In genomic region chr6:44172759-44173500, GRCh38 we compare ENCODE assay signal across 1 cellular context.
TF ChIP-seq lines count a peak whose summit lies in the region.

No MANE protein-coding gene starts in this region.

TF ChIP-seq in K562, 482 proteins besides CTCF, POLR2A, EP300 and RAD21 (continues in another document):
- TF ChIP-seq HDAC3 (IDR thresholded peaks at IDR 0.05; ENCODE audit: borderline replicate concordance, partially characterized antibody) = no peak
- TF ChIP-seq ELK1 (CRISPR knock-in tag; IDR thresholded peaks at IDR 0.05) = no peak
- no peak for TF ChIP-seq MTF1 (CRISPR knock-in tag; IDR thresholded peaks at IDR 0.05; ENCODE audit: borderline replicate concordance)
- peak; percentile 95 for TF ChIP-seq SMC3 (conservative IDR thresholded peaks at IDR 0.05; ENCODE audit: insufficient read depth, low read depth, low read length)
- TF ChIP-seq FOXA3 (CRISPR knock-in tag; conservative IDR thresholded peaks at IDR 0.05 in 1 of 2, IDR thresholded peaks at IDR 0.05 in 1 of 2) = no peak
- TF ChIP-seq C11orf30 (IDR thresholded peaks at IDR 0.05; ENCODE audit: low read depth) = no peak
- TF ChIP-seq THAP7 (CRISPR knock-in tag; IDR thresholded peaks at IDR 0.05) = no peak
- TF ChIP-seq TCF7 (IDR thresholded peaks at IDR 0.05; ENCODE audit: borderline replicate concordance) = no peak
- TF ChIP-seq ETV5 (CRISPR knock-in tag; IDR thresholded peaks at IDR 0.05; ENCODE audit: low read depth) = 0 out of 2 replicates have a peak, but pooled peaks have one; percentile 12
- TF ChIP-seq RFX7 (CRISPR knock-in tag; IDR thresholded peaks at IDR 0.05) = no peak
- no peak for TF ChIP-seq CHD1 (IDR thresholded peaks at IDR 0.05; ENCODE audit: low read length)
- peak; percentile 81; the same call in 1 of the 2 replicates for TF ChIP-seq XRCC5 (IDR thresholded peaks at IDR 0.05; ENCODE audit: low read depth, low read length)
- TF ChIP-seq JUND (IDR thresholded peaks at IDR 0.05; ENCODE audit: borderline replicate concordance, low read depth, low read length) = peak; percentile 76; the same call in 1 of the 2 replicates
- TF ChIP-seq JUND (tag; IDR thresholded peaks at IDR 0.05; ENCODE audit: borderline replicate concordance, low read depth, low read length) = peak; percentile 71; the same call in 2 of the 3 replicates
- no peak for TF ChIP-seq FUS (optimal IDR thresholded peaks at IDR 0.05; ENCODE audit: low read depth, low read length)
- no peak for TF ChIP-seq ZFPM2 (CRISPR knock-in tag; IDR thresholded peaks at IDR 0.05)
- peak in 1 of 2 experiments; percentile 85; a peak in 2 of 4 replicates for TF ChIP-seq RCOR1 (IDR thresholded peaks at IDR 0.05; ENCODE audit: borderline replicate concordance in 1 of 2, low read depth in 2 of 2, low read length in 2 of 2)
- TF ChIP-seq DEAF1 (CRISPR knock-in tag; IDR thresholded peaks at IDR 0.05) = peak; percentile 95
- peak; percentile 68 for TF ChIP-seq ZNF263 (CRISPR knock-in tag; IDR thresholded peaks at IDR 0.05; ENCODE audit: borderline replicate concordance)
- TF ChIP-seq PKNOX1 (IDR thresholded peaks at IDR 0.05) = peak; percentile 34
- TF ChIP-seq ZFP36 (IDR thresholded peaks at IDR 0.05; ENCODE audit: low read depth, low read length, partially characterized antibody) = peak; percentile 6
- peak; percentile 68; the same call in 1 of the 2 replicates for TF ChIP-seq KLF13 (tag; IDR thresholded peaks at IDR 0.05; ENCODE audit: borderline replicate concordance, low read depth)
- no peak for TF ChIP-seq ZNF12 (CRISPR knock-in tag; IDR thresholded peaks at IDR 0.05)
- TF ChIP-seq ARID1B (IDR thresholded peaks at IDR 0.05) = 0 out of 2 replicates have a peak, but pooled peaks have one; percentile 32
- peak; percentile 90 for TF ChIP-seq RB1 (IDR thresholded peaks at IDR 0.05; ENCODE audit: low read depth)
- no peak for TF ChIP-seq MXD1 (CRISPR knock-in tag; IDR thresholded peaks at IDR 0.05; ENCODE audit: borderline replicate concordance, poor library complexity, severe bottlenecking)
- TF ChIP-seq MEIS2 (IDR thresholded peaks at IDR 0.05; ENCODE audit: partially characterized antibody) = peak; percentile 48
- TF ChIP-seq HDAC1 (IDR thresholded peaks at IDR 0.05) = peak in 1 of 2 experiments; percentile 57; a peak in 1 of 4 replicates
- no peak for TF ChIP-seq KHSRP (IDR thresholded peaks at IDR 0.05)
- TF ChIP-seq NONO (IDR thresholded peaks at IDR 0.05; ENCODE audit: low read depth in 2 of 2, low read length in 1 of 2) = peak in 1 of 2 experiments; percentile 63; a peak in 1 of 4 replicates
- no peak for TF ChIP-seq NR0B1 (IDR thresholded peaks at IDR 0.05; ENCODE audit: partially characterized antibody)
- no peak for TF ChIP-seq CAMTA2 (CRISPR knock-in tag; conservative IDR thresholded peaks at IDR 0.05)
- no peak for TF ChIP-seq CSDE1 (IDR thresholded peaks at IDR 0.05)
- no peak for TF ChIP-seq DACH1 (IDR thresholded peaks at IDR 0.05; ENCODE audit: partially characterized antibody)
- no peak for TF ChIP-seq HMGN3 (IDR thresholded peaks at IDR 0.05; ENCODE audit: borderline replicate concordance, extremely low read depth, insufficient read length, low read depth, low read length)
- peak; percentile 17 to 35; a peak in 1 of 4 replicates for TF ChIP-seq ZMIZ1 (IDR thresholded peaks at IDR 0.05; ENCODE audit: low read depth in 2 of 2, low read length in 2 of 2)
- peak; percentile 46 for TF ChIP-seq EGR1 (conservative IDR thresholded peaks at IDR 0.05)
- TF ChIP-seq ZNF121 (CRISPR knock-in tag; conservative IDR thresholded peaks at IDR 0.05) = no peak
- no peak for TF ChIP-seq RFX1 (IDR thresholded peaks at IDR 0.05)
- peak; percentile 58; the same call in 1 of the 2 replicates for TF ChIP-seq MYC (IDR thresholded peaks at IDR 0.05; ENCODE audit: low read depth, low read length)
- TF ChIP-seq MYC (CRISPR knock-in tag; IDR thresholded peaks at IDR 0.05; ENCODE audit: borderline replicate concordance, low read depth) = no peak
- TF ChIP-seq ADNP (tag; IDR thresholded peaks at IDR 0.05) = no peak
- TF ChIP-seq ESRRA (IDR thresholded peaks at IDR 0.05; ENCODE audit: borderline replicate concordance, low read depth) = peak; percentile 68
- TF ChIP-seq E2F6 (IDR thresholded peaks at IDR 0.05; ENCODE audit: borderline replicate concordance in 1 of 2, extremely low read depth in 1 of 2, insufficient read depth in 1 of 2, insufficient read length in 1 of 2, low read depth in 1 of 2, low read length in 1 of 2, poor library complexity in 1 of 2, severe bottlenecking in 1 of 2) = peak in 1 of 2 experiments; percentile 11
- TF ChIP-seq ZNF431 (CRISPR knock-in tag; IDR thresholded peaks at IDR 0.05) = no peak
- peak; percentile 81; the same call in 1 of the 2 replicates for TF ChIP-seq CTBP1 (IDR thresholded peaks at IDR 0.05; ENCODE audit: borderline replicate concordance)
- no peak for TF ChIP-seq KDM5B (IDR thresholded peaks at IDR 0.05; ENCODE audit: insufficient replicate concordance, low read depth, low read length)
- peak in 1 of 2 experiments; percentile 44; a peak in 1 of 4 replicates for TF ChIP-seq TEAD1 (CRISPR knock-in tag; IDR thresholded peaks at IDR 0.05)
- TF ChIP-seq TOE1 (IDR thresholded peaks at IDR 0.05; ENCODE audit: borderline replicate concordance) = 0 out of 2 replicates have a peak, but pooled peaks have one; percentile 44
- no peak for TF ChIP-seq TOE1 (CRISPR knock-in tag; IDR thresholded peaks at IDR 0.05; ENCODE audit: borderline replicate concordance, low read depth)
- TF ChIP-seq ETV6 (IDR thresholded peaks at IDR 0.05; ENCODE audit: borderline replicate concordance in 1 of 2, low read depth in 2 of 2, low read length in 1 of 2) = no peak
- no peak for TF ChIP-seq ETV6 (CRISPR knock-in tag; IDR thresholded peaks at IDR 0.05; ENCODE audit: borderline replicate concordance)
- TF ChIP-seq CHCHD3 (CRISPR knock-in tag; IDR thresholded peaks at IDR 0.05) = no peak
- TF ChIP-seq BCOR (IDR thresholded peaks at IDR 0.05) = peak; percentile 62; the same call in 1 of the 2 replicates
- peak; percentile 76 for TF ChIP-seq VEZF1 (CRISPR knock-in tag; IDR thresholded peaks at IDR 0.05)
- TF ChIP-seq XRCC4 (IDR thresholded peaks at IDR 0.05; ENCODE audit: extremely low read depth, insufficient read depth, insufficient read length) = no peak
- TF ChIP-seq ZNF695 (CRISPR knock-in tag; IDR thresholded peaks at IDR 0.05) = no peak
- TF ChIP-seq HDGF (IDR thresholded peaks at IDR 0.05) = peak; percentile 79; the same call in 1 of the 2 replicates
- TF ChIP-seq TFAM (CRISPR knock-in tag; conservative IDR thresholded peaks at IDR 0.05) = no peak
- no peak for TF ChIP-seq TAF15 (IDR thresholded peaks at IDR 0.05; ENCODE audit: low read depth, low read length)
